8 cellular contexts compared by ENCODE assay signal in the genomic region with DNA sequence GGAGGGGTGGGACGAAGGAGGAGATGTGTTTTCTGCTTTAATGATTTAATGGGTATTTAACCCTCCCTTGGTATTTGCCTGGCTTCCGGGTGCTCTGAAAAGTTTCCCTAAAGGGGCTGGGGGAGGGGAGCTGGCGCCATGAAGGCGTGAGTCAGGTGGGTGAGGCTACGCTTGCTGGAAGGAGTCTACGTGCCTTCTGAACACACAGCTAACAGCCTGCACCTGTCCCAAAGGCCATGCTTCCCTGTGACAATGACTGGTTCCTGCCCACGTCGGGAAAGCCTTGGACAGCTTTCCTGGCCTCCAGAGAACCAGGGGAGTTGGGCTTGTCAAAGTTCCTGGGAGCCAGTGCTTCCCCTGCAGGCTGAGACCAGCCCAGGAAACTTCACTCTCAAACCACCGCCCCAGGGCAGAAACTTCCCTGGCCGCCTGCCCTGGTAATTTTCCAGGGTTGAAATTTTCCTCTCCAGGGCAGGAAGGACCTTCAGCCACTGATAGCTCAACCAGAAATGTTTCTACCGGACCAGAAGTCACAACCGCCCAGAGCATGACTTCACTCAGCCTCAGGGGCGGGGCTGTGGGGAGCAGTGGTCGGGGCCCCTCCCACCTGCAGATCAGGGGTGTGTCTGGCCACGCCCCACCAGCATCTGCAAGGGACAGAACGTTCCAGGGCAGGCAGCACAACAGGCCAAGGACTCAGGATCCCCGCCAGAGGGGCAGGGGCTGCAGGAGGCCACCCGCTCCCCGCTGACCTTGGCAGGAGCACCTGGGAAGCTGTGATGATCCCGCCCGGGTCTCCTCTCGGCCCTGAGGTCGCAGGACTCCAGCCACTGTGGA. TPM values are rescaled to one million over a fixed set of nuclear protein-coding genes. Genes with fewer than 3 reads are reported as not detected.
DNase-seq lines count a peak whose midpoint lies in the region; ATAC-seq and TF ChIP-seq lines count a peak whose summit lies in the region.

No MANE protein-coding gene starts in this region.

- no peaks in the 10 kb centered on the region for H3K9me3 ChIP-seq in effector memory CD4-positive, alpha-beta T cell (ENCODE audit: control insufficient read depth, low read length)
- H3K9me3 ChIP-seq in mucosa of descending colon: no peaks in the 10 kb centered on the region

- in situ Hi-C loops in ACHN (cut with HindIII; ENCODE audit: low pct_ligation_motif_present, low pct_unique_long_range_greater_than_20kb, low sequenced_read_pairs): no loop called here

- peaks cover 16% of the 10 kb centered on the region for H3K4me1 ChIP-seq in effector memory CD4-positive, alpha-beta T cell (ENCODE audit: control insufficient read depth, insufficient read depth, low read length, poor library complexity, severe bottlenecking)
- peaks cover 27% of the 10 kb centered on the region for H3K4me1 ChIP-seq in mucosa of descending colon (ENCODE audit: low read depth)

- peak overlapping the region; percentile 68 for H3K4me3 Mint-ChIP-seq in activated CD8-positive, alpha-beta T cell treated with anti-CD3 and anti-CD28 coated beads for 36 hours

- peaks cover 34% of the 10 kb centered on the region for H3K4me1 Mint-ChIP-seq in activated CD8-positive, alpha-beta T cell treated with anti-CD3 and anti-CD28 coated beads for 36 hours (ENCODE audit: low read depth)

- peak; percentile 85 for DNase-seq in ACHN
- DNase-seq in NCI-H748 (lab: John Stamatoyannopoulos, UW; ENCODE audit: unreplicated experiment): peak; percentile 61
- DNase-seq in activated CD8-positive, alpha-beta T cell treated with anti-CD3 and anti-CD28 coated beads for 36 hours: peak; percentile 98
- DNase-seq in effector memory CD4-positive, alpha-beta T cell: peak; percentile 62 to 72 (median 65)
- DNase-seq in mucosa of descending colon: peak; percentile 98
- peak; percentile 66 to 67 for DNase-seq in stimulated activated CD8-positive, alpha-beta memory T cell treated with anti-CD3 and anti-CD28 coated beads, Interleukin-7, amount 100 ng/mL, for 1 hour (ENCODE audit: low read depth in 2 of 2)

- intact Hi-C loops in activated CD8-positive, alpha-beta T cell treated with anti-CD3 and anti-CD28 coated beads for 36 hours (cut with micrococcal nuclease): loop anchor here (2.0 kb wide), 1 partner anchor 17 kb away; no protein-coding TSS in a partner anchor
- intact Hi-C loops in mucosa of descending colon (cut with DNase I, micrococcal nuclease): no loop called here

- TF ChIP-seq CTCF in activated CD8-positive, alpha-beta T cell treated with anti-CD3 and anti-CD28 coated beads for 36 hours (IDR thresholded peaks at IDR 0.05): peak; percentile 10
- no peak for TF ChIP-seq CTCF in mucosa of descending colon (IDR thresholded peaks at IDR 0.05)

- no peak overlapping the region for H3K27ac ChIP-seq in effector memory CD4-positive, alpha-beta T cell (ENCODE audit: insufficient read depth, low read length, poor library complexity, severe bottlenecking)

- no peaks in the 10 kb centered on the region for H3K27me3 Mint-ChIP-seq in activated CD8-positive, alpha-beta T cell treated with anti-CD3 and anti-CD28 coated beads for 36 hours

- H3K36me3 ChIP-seq in effector memory CD4-positive, alpha-beta T cell (ENCODE audit: control insufficient read depth, insufficient read depth, low read length): no peaks in the 10 kb centered on the region
- H3K36me3 ChIP-seq in mucosa of descending colon (ENCODE audit: low read depth): no peaks in the 10 kb centered on the region

- no peaks in the 10 kb centered on the region for H3K36me3 Mint-ChIP-seq in activated CD8-positive, alpha-beta T cell treated with anti-CD3 and anti-CD28 coated beads for 36 hours (ENCODE audit: low read depth)

- POLR2A ChIA-PET in activated CD8-positive, alpha-beta T cell treated with anti-CD3 and anti-CD28 coated beads for 36 hours (lab: Charles Lee): interaction anchor here (0.7 to 2.4 kb wide), 9 partner anchors 16 to 1606 kb away, joined by 3 to 22 read pairs (median 3); a partner anchor contains a TSS

- CTCF ChIA-PET in activated CD8-positive, alpha-beta T cell treated with anti-CD3 and anti-CD28 coated beads for 36 hours (lab: Charles Lee): interaction anchor here (0.7 to 2.1 kb wide), 7 partner anchors 12 to 170 kb away, joined by 3 to 9 read pairs (median 4); a partner anchor contains a TSS

- ATAC-seq in HG03025 (IDR thresholded peaks at IDR 0.05; ENCODE audit: low FRiP score, unreplicated experiment): peak; percentile 68
- ATAC-seq in activated CD8-positive, alpha-beta T cell treated with anti-CD3 and anti-CD28 coated beads for 36 hours: peak; percentile 93
- peak; percentile 96 for ATAC-seq in mucosa of descending colon

- H3K27ac Mint-ChIP-seq in activated CD8-positive, alpha-beta T cell treated with anti-CD3 and anti-CD28 coated beads for 36 hours: peak overlapping the region; percentile 95

- no peaks in the 10 kb centered on the region for H3K9me3 Mint-ChIP-seq in activated CD8-positive, alpha-beta T cell treated with anti-CD3 and anti-CD28 coated beads for 36 hours

- peak overlapping the region; percentile 24 for H3K4me3 ChIP-seq in effector memory CD4-positive, alpha-beta T cell (ENCODE audit: insufficient read depth, low read depth, low read length, poor library complexity, severe bottlenecking)
- H3K4me3 ChIP-seq in mucosa of descending colon: no peak overlapping the region

- peak; percentile 46 for TF ChIP-seq POLR2A in GM18526 (IDR thresholded peaks at IDR 0.05; ENCODE audit: extremely low read depth, insufficient read length)

- no peaks in the 10 kb centered on the region for H3K27me3 ChIP-seq in effector memory CD4-positive, alpha-beta T cell (replicated peaks; ENCODE audit: control insufficient read depth, insufficient read depth, low read length, poor library complexity, severe bottlenecking)

RNA-seq across cellular contexts. Expression of a gene that starts 18.6 kb away (rescaled TPM):
- 10 to 100 TPM; 66.5 to 68.4 TPM for total RNA-seq in activated CD8-positive, alpha-beta T cell treated with anti-CD3 and anti-CD28 coated beads for 36 hours
- total RNA-seq in mucosa of descending colon: 10 to 100 TPM; 13.3 to 18.5 (median 15.0) TPM
